Comparison of ENCODE assay signal across 12 cellular contexts in the genomic region with DNA sequence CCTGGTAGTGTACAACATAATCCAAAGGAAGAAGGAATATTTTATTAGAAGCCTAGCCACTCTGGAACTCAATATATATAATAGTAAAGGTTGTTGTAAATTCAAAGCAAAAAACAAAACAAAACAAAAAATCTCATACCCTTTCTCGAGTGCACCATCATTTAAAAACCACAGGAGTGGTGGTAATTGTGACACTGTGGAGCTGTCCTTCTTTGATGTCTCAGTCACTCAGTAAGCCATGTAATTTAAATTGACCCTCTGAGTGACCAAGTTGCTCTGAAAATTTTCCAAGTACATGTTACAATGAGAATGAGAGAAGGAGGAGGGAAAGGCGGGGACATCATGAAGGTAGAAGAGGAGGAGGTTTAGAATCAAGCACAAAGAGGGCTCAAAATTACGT.
"Had no signal": no experiment of that assay in that cellular context is flagged by ENCODE, and none has a peak within 500 bp of the region (broad histone marks: within the 10 kb centered on the region; RNA-seq: fewer than 3 reads in every experiment).

No MANE protein-coding gene starts in this region.

- H3K9me3 ChIP-seq: esophagus muscularis mucosa, lower lobe of right lung, stomach, thyroid gland had no signal

- ATAC-seq: lower lobe of right lung had no signal

- H3K9me3 Mint-ChIP-seq: naive B cell; T-helper 2 cell treated with Interferon-gamma antibody and Interleukin-4, amounts not matched to agents 5 μg/mL and 100 μg/mL, for 36 hours had no signal

- H3K36me3 ChIP-seq: lower lobe of right lung, thyroid gland had no signal

- FAIRE-seq: endometrium had no signal

- H3K27ac Mint-ChIP-seq: naive B cell had no signal

- H3K4me3 ChIP-seq: esophagus muscularis mucosa, lower lobe of right lung, stomach, thyroid gland had no signal

- H3K27ac ChIP-seq: esophagus muscularis mucosa had no signal

- H3K27me3 ChIP-seq: esophagus muscularis mucosa, stomach, thyroid gland had no signal

- DNase-seq: activated CD4-positive, alpha-beta T cell treated with anti-CD3 and anti-CD28 coated beads, Interleukin-2, amount 50 U/mL, for 48 hours; activated naive CD4-positive, alpha-beta T cell treated with Interleukin-2 at 50 U/mL for 16 hours; central memory CD4-positive, alpha-beta T cell; lower lobe of right lung; naive B cell; stimulated activated CD4-positive, alpha-beta T cell treated with anti-CD3 and anti-CD28 coated beads, Interleukin-15, amount 100 ng/mL, for 24 hours; stimulated activated CD4-positive, alpha-beta T cell treated with anti-CD3 and anti-CD28 coated beads, Interleukin-4, amount 100 ng/mL, for 24 hours; stomach; thyroid gland had no signal

- H3K36me3 Mint-ChIP-seq: naive B cell had no signal
